Comparison of ENCODE assay signal across 8 cellular contexts in genomic region chr12:64633940-64634337, GRCh38. TPM values are rescaled to one million over a fixed set of nuclear protein-coding genes. Genes with fewer than 3 reads are reported as not detected.
DNase-seq lines count a peak whose midpoint lies in the region; ATAC-seq and TF ChIP-seq lines count a peak whose summit lies in the region.

No MANE protein-coding gene starts in this region.

- intact Hi-C loops in vagina (cut with DNase I) = no loop called here

- H2AK5ac ChIP-seq in mesendoderm (ENCODE audit: low read length) = no peak overlapping the region

- H3K4me1 ChIP-seq in mesendoderm (ENCODE audit: control insufficient read depth, low read depth, low read length) (no peaks in the 10 kb centered on the region), vagina (peaks cover 10% of the 10 kb centered on the region)

- H3K4ac ChIP-seq in mesendoderm (ENCODE audit: low read depth, low read length) = no peak overlapping the region

- DNase-seq in Daoy (ENCODE audit: low read depth) = peak; percentile 78
- peak; percentile 26 for DNase-seq in HuH-7 (ENCODE audit: low spot score)
- peak; percentile 70 for DNase-seq in astrocyte of the spinal cord (ENCODE audit: low read depth, low spot score)
- DNase-seq in mesendoderm = peak; percentile 29
- DNase-seq in DMS79 (lab: John Stamatoyannopoulos, UW) = no peak
- DNase-seq in NK-92 treated with Interleukin-12 subunit alpha and Interleukin-12 subunit beta, amount 100 ng/mL, for 24 hours (lab: John Stamatoyannopoulos, UW) = no peak
- DNase-seq in vagina (ENCODE audit: extremely low spot score in 2 of 2) = no peak

- in situ Hi-C loops in astrocyte of the spinal cord (cut with HindIII; ENCODE audit: low sequenced_read_pairs) = no loop called here

- peaks cover 25% of the 10 kb centered on the region for H3K79me1 ChIP-seq in mesendoderm (ENCODE audit: low read length)

- no peak overlapping the region for H3K4me3 ChIP-seq in astrocyte of the spinal cord (ENCODE audit: low read depth, low read length)
- no peak overlapping the region for H3K4me3 ChIP-seq in mesendoderm (ENCODE audit: low read length)
- H3K4me3 ChIP-seq in vagina = no peak overlapping the region

- no peak overlapping the region for H2BK15ac ChIP-seq in mesendoderm (replicated peaks; ENCODE audit: low read depth)

- no peak overlapping the region for H2BK120ac ChIP-seq in mesendoderm (ENCODE audit: low read depth, low read length)

- no peak overlapping the region for H3K23ac ChIP-seq in mesendoderm (ENCODE audit: low read length)

- H3K36me3 ChIP-seq in mesendoderm (ENCODE audit: control insufficient read depth, insufficient read depth, low read length) (no peaks in the 10 kb centered on the region), vagina (peaks cover 0 to 3% of the 10 kb centered on the region in 2 donors)

- H3K4me2 ChIP-seq in mesendoderm (ENCODE audit: low read length) = no peak overlapping the region

- TF ChIP-seq CTCF in astrocyte of the spinal cord (IDR thresholded peaks at IDR 0.05; ENCODE audit: low read depth, low read length) = no peak
- no peak for TF ChIP-seq CTCF in vagina (IDR thresholded peaks at IDR 0.05)

- no peak for TF ChIP-seq POLR2A in vagina (IDR thresholded peaks at IDR 0.05)

- peaks cover 27% of the 10 kb centered on the region for H3K79me2 ChIP-seq in mesendoderm (ENCODE audit: control insufficient read depth, insufficient read depth, low read length)

- no peak overlapping the region for H2BK5ac ChIP-seq in mesendoderm (ENCODE audit: low read length)

- no peak overlapping the region for H4K5ac ChIP-seq in mesendoderm (ENCODE audit: low read length)

- no peak overlapping the region for H3K56ac ChIP-seq in mesendoderm (ENCODE audit: low read length)

- H3K27ac ChIP-seq in mesendoderm (ENCODE audit: low read depth, low read length) = no peak overlapping the region
- no peak overlapping the region for H3K27ac ChIP-seq in vagina

- H3K18ac ChIP-seq in mesendoderm (ENCODE audit: low read length) = no peak overlapping the region

- no peak overlapping the region for H4K8ac ChIP-seq in mesendoderm (ENCODE audit: low read depth, low read length)

- H3K27me3 ChIP-seq in mesendoderm (ENCODE audit: insufficient read depth, low read length, poor library complexity) (no peaks in the 10 kb centered on the region), vagina (no peaks in the 10 kb centered on the region)

- no peak for ATAC-seq in HG03139 (IDR thresholded peaks at IDR 0.05; ENCODE audit: unreplicated experiment)

- H3K9me3 ChIP-seq in vagina = no peaks in the 10 kb centered on the region

- H3K9ac ChIP-seq in mesendoderm (ENCODE audit: low read length) = no peak overlapping the region

RNA-seq across cellular contexts. Expression of gene RASSF3, which starts 23.6 kb away (rescaled TPM):
- total RNA-seq in Daoy (2014; rRNA removed; shearing (Covaris generic)) = 8.7 and 13.1 TPM in 2 replicates
- polyA plus RNA-seq in mesendoderm (2013, experiment 1 of 2) = 25.6 TPM
- polyA plus RNA-seq in mesendoderm (2013, experiment 2 of 2) = 25.2 TPM
- total RNA-seq in vagina = 29.5 TPM

Comparison
In these comparisons a context has a peak if more than half of its experiments do, and no peak if none do; other contexts are left out.
1. DNase-seq: peak in Daoy (single experiment), HuH-7 (single experiment), astrocyte of the spinal cord (single experiment) and mesendoderm (single experiment); none in DMS79 (single experiment), NK-92 treated with Interleukin-12 subunit alpha and Interleukin-12 subunit beta, amount 100 ng/mL, for 24 hours (single experiment) and vagina (0 of 2).